In genomic region chr3:13927295-13927694, GRCh38 we compare ENCODE assay signal across 1 cellular context.
TF ChIP-seq lines count a peak whose summit lies in the region.

No MANE protein-coding gene starts in this region.

TF ChIP-seq in K562, 482 proteins besides CTCF, POLR2A, EP300 and RAD21:
- TF ChIP-seq ZNF449 (CRISPR knock-in tag; IDR thresholded peaks at IDR 0.05) (no peak), PHB2 (IDR thresholded peaks at IDR 0.05; ENCODE audit: low read depth) (no peak)
